ENCODE assay signal across 8 cellular contexts in genomic region chrX:23742693-23743622, GRCh38. TPM values are rescaled to one million over a fixed set of nuclear protein-coding genes. Genes with fewer than 3 reads are reported as not detected.
DNase-seq lines count a peak whose midpoint lies in the region; ATAC-seq and TF ChIP-seq lines count a peak whose summit lies in the region.

Gene ACOT9 (minus strand): TSS chrX:23743276. CDS start chrX:23743144, 132 bp downstream.

- H3K4me1 ChIP-seq in OCI-LY3 (ENCODE audit: low read length), result peaks cover 15% of the 10 kb centered on the region
- no peaks in the 10 kb centered on the region for H3K4me1 ChIP-seq in mucosa of descending colon (ENCODE audit: low read depth)

- CTCF ChIA-PET in CD4-positive, alpha-beta T cell (lab: Charles Lee), result interaction anchor here (0.9 to 1.0 kb wide), 2 partner anchors 40 to 164 kb away, joined by 3 read pairs; partner anchors contain the start of genes APOO, CXorf58 and SAT1

- no peak for TF ChIP-seq CTCF in CD4-positive, alpha-beta T cell (IDR thresholded peaks at IDR 0.05)
- TF ChIP-seq CTCF in OCI-LY3 (IDR thresholded peaks at IDR 0.05; ENCODE audit: low read depth, low read length), result no peak
- no peak for TF ChIP-seq CTCF in mucosa of descending colon (IDR thresholded peaks at IDR 0.05)

- no peaks in the 10 kb centered on the region for H3K9me3 Mint-ChIP-seq in CD4-positive, alpha-beta T cell

- no peaks in the 10 kb centered on the region for H3K36me3 Mint-ChIP-seq in CD4-positive, alpha-beta T cell (ENCODE audit: low read depth)

- peak within 1 kb of the TSS; percentile 72; the same call in 1 of the 2 replicates for H2AFZ ChIP-seq in OCI-LY3 (ENCODE audit: low read depth, low read length)

- H3K79me2 ChIP-seq in OCI-LY3 (ENCODE audit: low read length), result peaks cover 47% of the 10 kb centered on the region

- H3K4me3 Mint-ChIP-seq in CD4-positive, alpha-beta T cell, result peak within 1 kb of the TSS; percentile 93

- H3K9me3 ChIP-seq in CD4-positive, alpha-beta T cell (ENCODE audit: control insufficient read depth, low read length), result no peaks in the 10 kb centered on the region
- H3K9me3 ChIP-seq in OCI-LY3 (ENCODE audit: insufficient read depth, low read length) (no peaks in the 10 kb centered on the region), mucosa of descending colon (no peaks in the 10 kb centered on the region)

- intact Hi-C loops in CD4-positive, alpha-beta T cell (cut with DNase I, micrococcal nuclease), result loop anchor here (5.0 kb wide), 1 partner anchor 39 kb away; the partner anchor contains the start of gene SAT1 (in 2 of the 2)
- intact Hi-C loops in mucosa of descending colon (cut with DNase I, micrococcal nuclease), result no loop called here

- no peaks in the 10 kb centered on the region for H3K27me3 ChIP-seq in CD4-positive, alpha-beta T cell (ENCODE audit: control insufficient read depth, insufficient read depth, low read length)
- no peaks in the 10 kb centered on the region for H3K27me3 ChIP-seq in OCI-LY3 (ENCODE audit: low read depth, low read length)

- no peaks in the 10 kb centered on the region for H3K27me3 Mint-ChIP-seq in CD4-positive, alpha-beta T cell

- no peak within 1 kb of the TSS for H3K27ac ChIP-seq in CD4-positive, alpha-beta T cell (ENCODE audit: low read depth, low read length)
- H3K27ac ChIP-seq in OCI-LY3 (ENCODE audit: low read length), result peak within 1 kb of the TSS; percentile 61
- H3K27ac ChIP-seq in epithelial cell of prostate, result peak within 1 kb of the TSS; percentile 95

- H4K20me1 ChIP-seq in OCI-LY3 (ENCODE audit: insufficient read depth, low read length), result peaks cover 7% of the 10 kb centered on the region; the same call in 1 of the 2 replicates

- H3K4me1 Mint-ChIP-seq in CD4-positive, alpha-beta T cell (ENCODE audit: low read depth), result peaks cover 29% of the 10 kb centered on the region

- peak within 1 kb of the TSS; percentile 76 for H3K9ac ChIP-seq in OCI-LY3 (ENCODE audit: low read length)

- H3K36me3 ChIP-seq in OCI-LY3 (replicated peaks; ENCODE audit: low read depth, low read length) (no peaks in the 10 kb centered on the region), mucosa of descending colon (ENCODE audit: low read depth) (no peaks in the 10 kb centered on the region)

- H3K4me2 ChIP-seq in OCI-LY3 (ENCODE audit: low read length), result peak within 1 kb of the TSS; percentile 77

- ATAC-seq in CD4-positive, alpha-beta T cell (ENCODE audit: poor library complexity), result peak; percentile 80
- ATAC-seq in GM19372 (IDR thresholded peaks at IDR 0.05; ENCODE audit: low read depth, unreplicated experiment) (peak; percentile 95), HG03521 (IDR thresholded peaks at IDR 0.05; ENCODE audit: unreplicated experiment) (peak; percentile 97), mucosa of descending colon (peak; percentile 98)

- POLR2A ChIA-PET in CD4-positive, alpha-beta T cell (lab: Charles Lee), result interaction anchor here (1.0 to 5.9 kb wide), 5 partner anchors 24 to 283 kb away, joined by 3 to 50 read pairs (median 6); partner anchors contain the start of genes PRDX4 and SAT1

- H3K27ac Mint-ChIP-seq in CD4-positive, alpha-beta T cell, result peak within 1 kb of the TSS; percentile 87

- peak; percentile 29 to 61 (median 45) for DNase-seq in CD4-positive, alpha-beta T cell
- DNase-seq in activated T-cell treated with anti-CD3 and anti-CD28 coated beads for 24 hours (ENCODE audit: low read depth) (peak; percentile 53), epithelial cell of prostate (ENCODE audit: low read depth, low spot score) (peak; percentile 69), mucosa of descending colon (peak; percentile 88 to 93 (median 89))
- DNase-seq in stimulated activated CD8-positive, alpha-beta memory T cell treated with anti-CD3 and anti-CD28 coated beads, Interleukin-4, amount 100 ng/mL, for 24 hours (ENCODE audit: low read depth), result peak; percentile 54

- H3K4me3 ChIP-seq in OCI-LY3 (ENCODE audit: low read length) (peak within 1 kb of the TSS; percentile 96), mucosa of descending colon (peak within 1 kb of the TSS; percentile 42)

RNA-seq across cellular contexts. Expression of gene ACOT9, which starts in this region (rescaled TPM):
- total RNA-seq in CD4-positive, alpha-beta T cell, result 10 to 100 TPM; 14.8 to 16.2 TPM
- 10 to 100 TPM; 15.6 to 30.3 (median 22.8) TPM for total RNA-seq in mucosa of descending colon

Comparison
In these comparisons a context has a peak if more than half of its experiments do, and no peak if none do; other contexts are left out.
1. intact Hi-C loops: an anchor here in CD4-positive, alpha-beta T cell (5.0 kb wide); none called in mucosa of descending colon.